Comparison of ENCODE assay signal across 36 cellular contexts in the genomic region with DNA sequence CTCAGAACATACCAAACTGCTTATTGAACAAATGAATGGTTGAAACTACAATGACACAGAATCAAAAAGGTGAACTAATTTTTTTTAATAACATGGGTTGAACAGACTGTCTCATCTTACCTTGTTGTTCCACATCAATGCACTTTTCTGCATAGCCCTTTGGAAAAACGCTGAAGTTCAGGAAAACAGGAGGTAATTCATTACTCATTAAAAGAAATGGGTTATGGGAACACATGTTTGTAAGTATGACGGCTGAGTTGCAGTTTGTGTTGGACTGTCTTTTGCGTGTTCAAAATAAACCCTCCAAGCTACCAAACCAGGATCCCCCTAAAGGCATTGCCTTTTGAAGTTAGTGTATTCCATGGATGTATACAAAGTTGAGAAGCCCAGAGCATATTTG.
"Had no signal": no experiment of that assay in that cellular context is flagged by ENCODE, and none has a peak within 500 bp of the region (broad histone marks: within the 10 kb centered on the region; RNA-seq: fewer than 3 reads in every experiment).

No MANE protein-coding gene starts in this region.

- DNase-seq: activated CD4-positive, alpha-beta memory T cell treated with anti-CD3 and anti-CD28 coated beads, Interleukin-2, amount 10 ng/mL, durations not matched to agents 7 days and 5 days; activated CD4-positive, alpha-beta T cell treated with anti-CD3 and anti-CD28 coated beads for 1 hour; activated CD4-positive, alpha-beta T cell treated with anti-CD3 and anti-CD28 coated beads for 48 hours; activated CD4-positive, CD25-positive, alpha-beta regulatory T cell; activated CD8-positive, alpha-beta memory T cell treated with anti-CD3 and anti-CD28 coated beads for 24 hours; activated CD8-positive, alpha-beta memory T cell treated with anti-CD3 and anti-CD28 coated beads, Interleukin-2, amount 10 ng/mL, durations not matched to agents 7 days and 5 days; activated CD8-positive, alpha-beta memory T cell treated with anti-CD3 and anti-CD28 coated beads, Interleukin-2, amount 50 U/mL, for 48 hours; activated effector memory CD4-positive, alpha-beta T cell treated with anti-CD3 and anti-CD28 coated beads, Interleukin-2, amount 50 U/mL, for 16 hours; activated naive CD4-positive, alpha-beta T cell; activated naive CD4-positive, alpha-beta T cell treated with anti-CD3 and anti-CD28 coated beads, Interleukin-2, amount 50 U/mL, for 16 hours; activated naive CD8-positive, alpha-beta T cell treated with anti-CD3 and anti-CD28 coated beads for 36 hours; activated T-cell treated with anti-CD3 and anti-CD28 coated beads, Interleukin-2, amount 50 U/mL, for 48 hours; amygdala; Karpas-422; KBM-7; NCI-H1048; NCI-H1105 treated with DMSO at 0.1 percent for 48 hours; NCI-H1436; NCI-H1694; NCI-H1930; NCI-H2081 treated with DMSO at 0.1 percent for 48 hours; NCI-H226; NCI-H446 treated with DMSO at 0.1 percent for 48 hours; NCI-H524; NK-92 treated with Interleukin-12 subunit alpha and Interleukin-12 subunit beta, amount 100 ng/mL, for 24 hours; PC-3; Right ventricle myocardium superior; SW 1271; T-helper 1 cell; T-helper 2 cell; T-helper 9 cell; WERI-Rb-1 had no signal

- H3K4me3 Mint-ChIP-seq: activated CD4-positive, alpha-beta memory T cell treated with anti-CD3 and anti-CD28 coated beads, Interleukin-2, amount 10 ng/mL, durations not matched to agents 7 days and 5 days; activated CD8-positive, alpha-beta memory T cell treated with anti-CD3 and anti-CD28 coated beads, Interleukin-2, amount 10 ng/mL, durations not matched to agents 7 days and 5 days; activated naive CD8-positive, alpha-beta T cell treated with anti-CD3 and anti-CD28 coated beads for 36 hours; activated T-helper 17 cell treated with anti-CD3 and anti-CD28 coated beads, Interleukin-2, amount 50 U/mL, for 72 hours; IgD-negative memory B cell had no signal

- H3K4me3 ChIP-seq: ascending aorta, cardiac muscle cell had no signal

- H3K27ac ChIP-seq: ascending aorta, cardiac muscle cell, WERI-Rb-1 had no signal

- H3K4me1 Mint-ChIP-seq: activated CD4-positive, alpha-beta memory T cell treated with anti-CD3 and anti-CD28 coated beads, Interleukin-2, amount 10 ng/mL, durations not matched to agents 7 days and 5 days; activated CD8-positive, alpha-beta memory T cell treated with anti-CD3 and anti-CD28 coated beads, Interleukin-2, amount 10 ng/mL, durations not matched to agents 7 days and 5 days; activated naive CD8-positive, alpha-beta T cell treated with anti-CD3 and anti-CD28 coated beads for 36 hours; activated T-helper 17 cell treated with anti-CD3 and anti-CD28 coated beads, Interleukin-2, amount 50 U/mL, for 72 hours; IgD-negative memory B cell had no signal

- H3K27ac Mint-ChIP-seq: activated CD4-positive, alpha-beta memory T cell treated with anti-CD3 and anti-CD28 coated beads, Interleukin-2, amount 10 ng/mL, durations not matched to agents 7 days and 5 days; activated CD8-positive, alpha-beta memory T cell treated with anti-CD3 and anti-CD28 coated beads, Interleukin-2, amount 10 ng/mL, durations not matched to agents 7 days and 5 days; activated naive CD8-positive, alpha-beta T cell treated with anti-CD3 and anti-CD28 coated beads for 36 hours; activated T-helper 17 cell treated with anti-CD3 and anti-CD28 coated beads, Interleukin-2, amount 50 U/mL, for 72 hours; IgD-negative memory B cell had no signal

- H3K9me3 Mint-ChIP-seq: activated CD4-positive, alpha-beta memory T cell treated with anti-CD3 and anti-CD28 coated beads, Interleukin-2, amount 10 ng/mL, durations not matched to agents 7 days and 5 days; activated naive CD8-positive, alpha-beta T cell treated with anti-CD3 and anti-CD28 coated beads for 36 hours; activated T-helper 17 cell treated with anti-CD3 and anti-CD28 coated beads, Interleukin-2, amount 50 U/mL, for 72 hours; IgD-negative memory B cell had no signal

- H3K4me1 ChIP-seq: ascending aorta had no signal

- H3K9me3 ChIP-seq: ascending aorta had no signal

- H3K36me3 Mint-ChIP-seq: activated CD8-positive, alpha-beta memory T cell treated with anti-CD3 and anti-CD28 coated beads, Interleukin-2, amount 10 ng/mL, durations not matched to agents 7 days and 5 days; activated naive CD8-positive, alpha-beta T cell treated with anti-CD3 and anti-CD28 coated beads for 36 hours; IgD-negative memory B cell had no signal

- H3K27me3 ChIP-seq: ascending aorta, cardiac muscle cell had no signal

- H3K36me3 ChIP-seq: ascending aorta, cardiac muscle cell, WERI-Rb-1 had no signal

- ATAC-seq: activated CD8-positive, alpha-beta memory T cell treated with anti-CD3 and anti-CD28 coated beads, Interleukin-2, amount 10 ng/mL, durations not matched to agents 7 days and 5 days; activated T-helper 17 cell treated with anti-CD3 and anti-CD28 coated beads, Interleukin-2, amount 50 U/mL, for 72 hours; PC-3 had no signal
